22 cellular contexts compared by ENCODE assay signal in the genomic region with DNA sequence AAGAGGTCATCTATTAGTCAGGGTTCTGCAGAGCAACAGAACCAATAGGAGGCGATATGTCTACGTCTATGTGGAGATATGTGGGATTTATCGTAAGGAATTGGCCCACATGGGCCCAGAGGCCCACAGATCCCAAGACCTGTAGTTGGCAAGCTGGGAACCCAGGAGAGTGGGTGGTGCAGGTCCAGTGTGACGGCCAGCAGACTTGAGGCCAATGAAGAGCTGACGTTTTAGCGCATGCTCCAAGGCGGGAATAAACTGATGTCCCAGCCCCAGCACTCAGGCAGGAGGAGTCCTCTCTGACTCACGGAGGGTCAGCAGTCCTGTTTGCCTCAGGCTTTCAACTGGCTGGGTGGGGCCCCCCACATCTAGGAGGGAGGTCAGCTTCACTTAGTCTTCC.
"Had no signal": no experiment of that assay in that cellular context is flagged by ENCODE, and none has a peak within 500 bp of the region (broad histone marks: within the 10 kb centered on the region; RNA-seq: fewer than 3 reads in every experiment).

No MANE protein-coding gene starts in this region.

- DNase-seq: colonic mucosa; cortex of kidney; dermis blood vessel endothelial cell; dorsolateral prefrontal cortex; effector CD4-positive, alpha-beta T cell; effector CD8-positive, alpha-beta T cell; effector memory CD4-positive, alpha-beta T cell; effector memory CD8-positive, alpha-beta T cell; endodermal cell; erythroblast; esophagus squamous epithelium; foreskin fibroblast; foreskin keratinocyte; foreskin melanocyte; gastrocnemius medialis; glutamatergic neuron; head of caudate nucleus; heart left ventricle; heart right ventricle had no signal

- H3K27ac ChIP-seq: colonic mucosa, dorsolateral prefrontal cortex, epithelial cell of prostate, esophagus muscularis mucosa, esophagus squamous epithelium, foreskin keratinocyte, gastrocnemius medialis, gastroesophageal sphincter, heart left ventricle, heart right ventricle had no signal

- H3K4me3 ChIP-seq: colonic mucosa, dorsolateral prefrontal cortex, esophagus muscularis mucosa, esophagus squamous epithelium, gastrocnemius medialis, gastroesophageal sphincter, heart left ventricle, heart right ventricle had no signal
